In genomic region chr19:42176649-42176989, GRCh38 we compare ENCODE assay signal across 8 cellular contexts. TPM values are rescaled to one million over a fixed set of nuclear protein-coding genes. Genes with fewer than 3 reads are reported as not detected.
DNase-seq lines count a peak whose midpoint lies in the region; ATAC-seq, FAIRE-seq and TF ChIP-seq lines count a peak whose summit lies in the region.

No MANE protein-coding gene starts in this region.

- no peaks in the 10 kb centered on the region for H3K9me3 Mint-ChIP-seq in progenitor cell of endocrine pancreas (ENCODE audit: low read depth)

- peak overlapping the region; percentile 52 for H3K4me3 Mint-ChIP-seq in progenitor cell of endocrine pancreas (ENCODE audit: low read depth)

- H3K4me1 Mint-ChIP-seq in progenitor cell of endocrine pancreas (ENCODE audit: low read depth) = peaks cover 5% of the 10 kb centered on the region

- ATAC-seq in SK-N-SH treated with all-trans-retinoic acid at 6 μM for 48 hours (peak; percentile 71), GM21526 (IDR thresholded peaks at IDR 0.05; ENCODE audit: low FRiP score, unreplicated experiment) (no peak), GM21529 (IDR thresholded peaks at IDR 0.05; ENCODE audit: unreplicated experiment) (no peak)

- DNase-seq in NCI-H82 (lab: John Stamatoyannopoulos, UW) = peak; percentile 99
- no peak for DNase-seq in NCI-H82 treated with DMSO at 0.1 percent for 48 hours (lab: John Stamatoyannopoulos, UW; ENCODE audit: unreplicated experiment)
- DNase-seq in fibroblast of villous mesenchyme (ENCODE audit: low read depth) = no peak
- no peak for DNase-seq in progenitor cell of endocrine pancreas (ENCODE audit: low spot score, unreplicated experiment)
- no peak for DNase-seq in frontal cortex (ENCODE audit: low spot score in 2 of 2)

- peak overlapping the region; percentile 53 for H3K4me3 ChIP-seq in fibroblast of villous mesenchyme (ENCODE audit: low read depth, low read length)

- peaks cover 49% of the 10 kb centered on the region for H3K27me3 Mint-ChIP-seq in progenitor cell of endocrine pancreas

- H3K27ac Mint-ChIP-seq in progenitor cell of endocrine pancreas = no peak overlapping the region

- TF ChIP-seq CTCF in fibroblast of villous mesenchyme (IDR thresholded peaks at IDR 0.05; ENCODE audit: insufficient read depth, low read depth, low read length) (no peak), progenitor cell of endocrine pancreas (IDR thresholded peaks at IDR 0.05; ENCODE audit: unreplicated experiment) (no peak)

- no peak for FAIRE-seq in frontal cortex (lab: Jason Lieb, UNC)

- no peaks in the 10 kb centered on the region for H3K36me3 Mint-ChIP-seq in progenitor cell of endocrine pancreas (ENCODE audit: insufficient read depth)

TF ChIP-seq in SK-N-SH treated with all-trans-retinoic acid at 6 μM for 48 hours, 23 proteins besides CTCF, POLR2A, EP300 and RAD21:
- no peak for TF ChIP-seq ISL1 (CRISPR knock-in tag; IDR thresholded peaks at IDR 0.05)

RNA-seq across cellular contexts. Expression of gene DEDD2, which starts 40.9 kb away (rescaled TPM):
- total RNA-seq in fibroblast of villous mesenchyme (14.8 and 15.1 TPM in 2 replicates), progenitor cell of endocrine pancreas (35.7 and 38.3 TPM in 2 replicates), frontal cortex (20.0 TPM)

RNA-seq across cellular contexts. Expression of gene ZNF526, which starts 43.5 kb away (rescaled TPM):
- 14.8 and 20.3 TPM in 2 replicates for total RNA-seq in fibroblast of villous mesenchyme
- 17.6 and 21.1 TPM in 2 replicates for total RNA-seq in progenitor cell of endocrine pancreas
- 4.1 TPM for total RNA-seq in frontal cortex

RNA-seq across cellular contexts. Expression of gene POU2F2, which starts 44.4 kb away (rescaled TPM):
- 1.3 and 1.9 TPM in 2 replicates for total RNA-seq in fibroblast of villous mesenchyme
- 0.89 and 1.6 TPM in 2 replicates for total RNA-seq in progenitor cell of endocrine pancreas
- 2.9 TPM for total RNA-seq in frontal cortex
